ENCODE assay signal across 1 cellular context in the genomic region with DNA sequence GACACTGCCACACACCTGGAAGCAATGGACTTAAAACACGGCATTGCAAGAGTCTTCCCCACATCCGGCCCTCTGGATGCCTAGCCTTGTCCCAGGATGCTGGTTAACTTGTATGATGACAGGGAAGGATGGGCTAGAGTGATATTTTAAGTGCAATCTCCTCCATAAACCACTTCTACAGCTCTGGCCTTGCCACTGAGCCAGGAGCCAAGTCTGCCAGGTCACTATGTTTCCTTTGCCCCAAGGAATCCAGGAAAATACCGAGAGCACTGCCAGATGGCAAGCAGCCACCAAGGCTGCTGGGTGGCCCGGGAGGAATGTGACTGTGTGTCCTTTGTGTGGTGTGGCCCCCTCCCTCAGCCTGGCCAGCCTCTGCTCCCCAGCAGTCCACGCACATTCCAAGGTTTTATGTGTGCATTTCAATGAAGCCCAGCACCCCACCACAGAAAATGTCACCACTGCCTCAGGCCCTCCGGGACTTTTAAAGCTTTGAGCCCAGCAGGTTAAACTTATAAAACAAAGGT.
TF ChIP-seq lines count a peak whose summit lies in the region.

No MANE protein-coding gene starts in this region.

TF ChIP-seq in SK-N-SH, 30 proteins besides CTCF, POLR2A, EP300 and RAD21 (continued from another document):
- TF ChIP-seq TEAD4 (IDR thresholded peaks at IDR 0.05; ENCODE audit: borderline replicate concordance, insufficient read depth) (peak; percentile 79), YY1 (IDR thresholded peaks at IDR 0.05; ENCODE audit: low read depth) (no peak), ELF1 (IDR thresholded peaks at IDR 0.05) (no peak), TCF12 (IDR thresholded peaks at IDR 0.05) (peak; percentile 64), USF1 (IDR thresholded peaks at IDR 0.05; ENCODE audit: borderline replicate concordance, low read depth) (no peak)
